Comparison of ENCODE assay signal across 9 cellular contexts in the genomic region with DNA sequence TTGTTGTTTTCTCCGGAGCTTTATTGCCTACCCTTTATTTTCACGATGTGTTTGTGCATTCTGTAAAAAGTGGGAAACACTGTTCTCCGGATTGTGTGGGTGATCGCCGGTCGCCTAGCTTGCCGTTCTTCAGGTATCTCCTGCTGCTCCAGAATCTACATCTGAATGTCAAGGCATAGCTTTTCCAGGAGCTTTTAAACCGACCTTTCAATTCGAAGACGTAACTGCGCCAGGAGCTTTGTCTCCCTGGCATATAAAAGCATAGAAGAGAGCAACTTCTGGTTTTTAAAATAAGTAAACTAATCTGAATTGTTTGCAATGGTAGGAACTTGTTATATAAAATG.
DNase-seq lines count a peak whose midpoint lies in the region; ATAC-seq and TF ChIP-seq lines count a peak whose summit lies in the region.
"Had no signal": no experiment of that assay in that cellular context is flagged by ENCODE, and none has a peak within 500 bp of the region (broad histone marks: within the 10 kb centered on the region; RNA-seq: fewer than 3 reads in every experiment).

No MANE protein-coding gene starts in this region.

- peaks cover 14% of the 10 kb centered on the region; the same call in 1 of the 2 replicates for H3K4me1 ChIP-seq in BE2C
- peaks cover 7 to 18% (median 10%) of the 10 kb centered on the region in 4 donors for H3K4me1 ChIP-seq in esophagus muscularis mucosa
- peaks cover 0 to 2% of the 10 kb centered on the region in 2 donors for H3K4me1 ChIP-seq in neuronal stem cell (ENCODE audit: control insufficient read depth in 2 of 2, insufficient read depth in 1 of 2, low read depth in 1 of 2, low read length in 2 of 2)

- H3K23ac ChIP-seq in neuronal stem cell (ENCODE audit: low read depth, low read length, poor library complexity), result no peak overlapping the region

- intact Hi-C loops in esophagus muscularis mucosa (cut with DNase I), result loop anchor here (10.0 kb wide), 1 partner anchor 138 kb away; a partner anchor contains a TSS

- no peak overlapping the region for H3K4ac ChIP-seq in neuronal stem cell (ENCODE audit: low read length)

- H3K18ac ChIP-seq in neuronal stem cell (ENCODE audit: low read length), result no peak overlapping the region

- H4K91ac ChIP-seq in neuronal stem cell (ENCODE audit: low read depth, low read length, poor library complexity), result no peak overlapping the region

- WGBS in esophagus muscularis mucosa, result 9% methylated on average over 11 of the region's 11 CpGs
- no CpG with 5 or more reads among the region's 11 CpGs for WGBS in neuronal stem cell (ENCODE audit: extremely low coverage in 2 of 2, insufficient read length in 2 of 2, insufficient replicate concordance in 1 of 2), 2 donors

- no peak overlapping the region for H3K14ac ChIP-seq in neuronal stem cell (ENCODE audit: low read length)

- H3K36me3 ChIP-seq in BE2C (no peaks in the 10 kb centered on the region), esophagus muscularis mucosa (no peaks in the 10 kb centered on the region), neuronal stem cell (replicated peaks in 1 of 2; ENCODE audit: control insufficient read depth in 2 of 2, insufficient read depth in 2 of 2, low read length in 2 of 2) (no peaks in the 10 kb centered on the region)

- H2BK12ac ChIP-seq in neuronal stem cell (ENCODE audit: low read length), result no peak overlapping the region

- H3K4me3 ChIP-seq in BE2C (ENCODE audit: low read depth, low read length) (peak overlapping the region; percentile 56), esophagus muscularis mucosa (peak overlapping the region; percentile 53 to 59 (median 57)), neuronal stem cell (ENCODE audit: low read length in 2 of 2) (peak overlapping the region; percentile 2 to 15)
- H3K4me3 ChIP-seq: K562 had no signal

- no peak overlapping the region for H2BK5ac ChIP-seq in neuronal stem cell (ENCODE audit: low read length)

- H2BK120ac ChIP-seq in neuronal stem cell (ENCODE audit: low read depth, low read length), result no peak overlapping the region

- H3K79me1 ChIP-seq in neuronal stem cell (ENCODE audit: low read depth, low read length), result no peaks in the 10 kb centered on the region

- no peak for TF ChIP-seq POLR2A in esophagus muscularis mucosa (IDR thresholded peaks at IDR 0.05; ENCODE audit: low read depth)

- ATAC-seq in SK-N-SH treated with all-trans-retinoic acid at 6 μM for 48 hours, result peak; percentile 37
- no peak for ATAC-seq in GM18861 (IDR thresholded peaks at IDR 0.05; ENCODE audit: unreplicated experiment)
- ATAC-seq: K562 had no signal

- no peak overlapping the region for H2BK15ac ChIP-seq in neuronal stem cell (ENCODE audit: low read length)

- H4K8ac ChIP-seq in neuronal stem cell (ENCODE audit: low read depth, low read length), result no peak overlapping the region

- H3K27me3 ChIP-seq in BE2C, result no peaks in the 10 kb centered on the region
- H3K27me3 ChIP-seq in esophagus muscularis mucosa, result no peaks in the 10 kb centered on the region
- H3K27me3 ChIP-seq in neuronal stem cell (ENCODE audit: control insufficient read depth in 3 of 3, insufficient read depth in 3 of 3, low read depth in 1 of 3, low read length in 3 of 3), result no peaks in the 10 kb centered on the region

- peak overlapping the region; percentile 43 for H2AFZ ChIP-seq in neuronal stem cell (ENCODE audit: low read length)

- no peak for TF ChIP-seq EP300 in esophagus muscularis mucosa (IDR thresholded peaks at IDR 0.05)

- H3K9ac ChIP-seq in neuronal stem cell (ENCODE audit: low read depth, low read length, poor library complexity), result no peak overlapping the region

- H3K27ac ChIP-seq in esophagus muscularis mucosa (replicated peaks in 1 of 4), result peak overlapping the region; percentile 81 to 88 (median 84)
- H3K27ac ChIP-seq in neuronal stem cell (replicated peaks; ENCODE audit: low read length), result peak overlapping the region; percentile 5

- no peak for TF ChIP-seq CTCF in BE2C (IDR thresholded peaks at IDR 0.05; ENCODE audit: low read depth, low read length)
- TF ChIP-seq CTCF in esophagus muscularis mucosa (IDR thresholded peaks at IDR 0.05), result peak in 1 of 3 experiments; percentile 7

- no peak overlapping the region for H2AK5ac ChIP-seq in neuronal stem cell (ENCODE audit: low read depth, low read length)

- no peak for DNase-seq in BE2C
- DNase-seq in esophagus muscularis mucosa (ENCODE audit: extremely low spot score), result no peak
- DNase-seq in neuronal stem cell (ENCODE audit: low spot score), result no peak
- DNase-seq in germinal center (ENCODE audit: low spot score), result no peak
- DNase-seq in MV-4-11 (lab: John Stamatoyannopoulos, UW), result no peak
- no peak for DNase-seq in middle frontal gyrus (ENCODE audit: extremely low spot score, low spot score)

- no peaks in the 10 kb centered on the region for H3K9me3 ChIP-seq in BE2C
- H3K9me3 ChIP-seq in esophagus muscularis mucosa, result no peaks in the 10 kb centered on the region
- no peaks in the 10 kb centered on the region for H3K9me3 ChIP-seq in neuronal stem cell (replicated peaks in 1 of 2; ENCODE audit: control insufficient read depth in 2 of 2, insufficient read depth in 1 of 2, low read depth in 1 of 2, low read length in 2 of 2)

- H3K4me2 ChIP-seq in neuronal stem cell (ENCODE audit: insufficient read depth, low read length, poor library complexity, severe bottlenecking), result peak overlapping the region; percentile 42

TF ChIP-seq in SK-N-SH treated with all-trans-retinoic acid at 6 μM for 48 hours, 23 proteins besides CTCF, POLR2A, EP300 and RAD21:
- TF ChIP-seq ZNF70 (CRISPR knock-in tag; IDR thresholded peaks at IDR 0.05) (no peak), BACH2 (CRISPR knock-in tag; IDR thresholded peaks at IDR 0.05; ENCODE audit: borderline replicate concordance) (no peak), SNAI2 (CRISPR knock-in tag; IDR thresholded peaks at IDR 0.05) (no peak), TOX (CRISPR knock-in tag; IDR thresholded peaks at IDR 0.05; ENCODE audit: borderline replicate concordance) (no peak), PPARA (CRISPR knock-in tag; IDR thresholded peaks at IDR 0.05; ENCODE audit: borderline replicate concordance) (no peak), ZC3H10 (CRISPR knock-in tag; IDR thresholded peaks at IDR 0.05) (no peak), ISL1 (CRISPR knock-in tag; IDR thresholded peaks at IDR 0.05) (no peak), ZNF565 (CRISPR knock-in tag; conservative IDR thresholded peaks at IDR 0.05; ENCODE audit: low read depth) (no peak), GLIS3 (CRISPR knock-in tag; IDR thresholded peaks at IDR 0.05) (no peak), OSR1 (CRISPR knock-in tag; IDR thresholded peaks at IDR 0.05) (no peak)
- TF ChIP-seq, protein P1, sequence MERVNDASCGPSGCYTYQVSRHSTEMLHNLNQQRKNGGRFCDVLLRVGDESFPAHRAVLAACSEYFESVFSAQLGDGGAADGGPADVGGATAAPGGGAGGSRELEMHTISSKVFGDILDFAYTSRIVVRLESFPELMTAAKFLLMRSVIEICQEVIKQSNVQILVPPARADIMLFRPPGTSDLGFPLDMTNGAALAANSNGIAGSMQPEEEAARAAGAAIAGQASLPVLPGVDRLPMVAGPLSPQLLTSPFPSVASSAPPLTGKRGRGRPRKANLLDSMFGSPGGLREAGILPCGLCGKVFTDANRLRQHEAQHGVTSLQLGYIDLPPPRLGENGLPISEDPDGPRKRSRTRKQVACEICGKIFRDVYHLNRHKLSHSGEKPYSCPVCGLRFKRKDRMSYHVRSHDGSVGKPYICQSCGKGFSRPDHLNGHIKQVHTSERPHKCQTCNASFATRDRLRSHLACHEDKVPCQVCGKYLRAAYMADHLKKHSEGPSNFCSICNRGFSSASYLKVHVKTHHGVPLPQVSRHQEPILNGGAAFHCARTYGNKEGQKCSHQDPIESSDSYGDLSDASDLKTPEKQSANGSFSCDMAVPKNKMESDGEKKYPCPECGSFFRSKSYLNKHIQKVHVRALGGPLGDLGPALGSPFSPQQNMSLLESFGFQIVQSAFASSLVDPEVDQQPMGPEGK (CRISPR knock-in tag; IDR thresholded peaks at IDR 0.05; ENCODE audit: borderline replicate concordance), result no peak
- TF ChIP-seq, protein P2, sequence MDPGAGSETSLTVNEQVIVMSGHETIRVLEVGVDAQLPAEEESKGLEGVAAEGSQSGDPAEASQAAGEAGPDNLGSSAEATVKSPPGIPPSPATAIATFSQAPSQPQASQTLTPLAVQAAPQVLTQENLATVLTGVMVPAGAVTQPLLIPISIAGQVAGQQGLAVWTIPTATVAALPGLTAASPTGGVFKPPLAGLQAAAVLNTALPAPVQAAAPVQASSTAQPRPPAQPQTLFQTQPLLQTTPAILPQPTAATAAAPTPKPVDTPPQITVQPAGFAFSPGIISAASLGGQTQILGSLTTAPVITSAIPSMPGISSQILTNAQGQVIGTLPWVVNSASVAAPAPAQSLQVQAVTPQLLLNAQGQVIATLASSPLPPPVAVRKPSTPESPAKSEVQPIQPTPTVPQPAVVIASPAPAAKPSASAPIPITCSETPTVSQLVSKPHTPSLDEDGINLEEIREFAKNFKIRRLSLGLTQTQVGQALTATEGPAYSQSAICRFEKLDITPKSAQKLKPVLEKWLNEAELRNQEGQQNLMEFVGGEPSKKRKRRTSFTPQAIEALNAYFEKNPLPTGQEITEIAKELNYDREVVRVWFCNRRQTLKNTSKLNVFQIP (CRISPR knock-in tag; IDR thresholded peaks at IDR 0.05; ENCODE audit: borderline replicate concordance, low read depth), result no peak
